ENCODE assay signal across 1 cellular context in the genomic region with DNA sequence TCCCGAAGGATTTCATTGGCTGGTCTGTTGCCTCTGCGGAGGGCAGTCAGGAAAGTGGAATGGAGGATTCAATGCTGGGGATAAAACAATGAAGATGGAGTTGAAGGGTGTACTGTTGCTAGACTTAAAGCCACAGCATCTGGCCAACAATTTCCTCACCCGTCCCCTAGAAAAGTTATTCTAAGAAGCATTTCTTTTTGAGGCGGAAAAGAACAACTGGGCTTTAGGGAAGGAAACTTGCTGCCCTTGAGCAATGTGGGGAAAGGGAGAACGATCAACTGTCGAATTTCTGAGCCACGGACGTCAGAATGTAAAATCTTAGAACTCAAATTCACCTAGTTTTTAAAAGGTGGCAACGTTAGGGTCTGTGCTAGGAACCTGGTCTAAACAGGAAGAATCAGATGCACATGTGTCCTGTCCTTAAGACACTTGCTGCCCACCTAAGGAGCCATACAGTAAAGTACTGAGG.
TF ChIP-seq lines count a peak whose summit lies in the region.

No MANE protein-coding gene starts in this region.

TF ChIP-seq in HepG2, 621 proteins besides CTCF, POLR2A, EP300 and RAD21 (continued from another document and continues in another):
- TF ChIP-seq ZNF777 (CRISPR knock-in tag; IDR thresholded peaks at IDR 0.05): no peak
- TF ChIP-seq NONO (IDR thresholded peaks at IDR 0.05): no peak
- TF ChIP-seq NONO (CRISPR knock-in tag; conservative IDR thresholded peaks at IDR 0.05): no peak
- TF ChIP-seq ZNF33A (CRISPR knock-in tag; IDR thresholded peaks at IDR 0.05; ENCODE audit: borderline replicate concordance): no peak
- TF ChIP-seq MAF1 (CRISPR knock-in tag; IDR thresholded peaks at IDR 0.05; ENCODE audit: borderline replicate concordance): no peak
- TF ChIP-seq NFKBIZ (CRISPR knock-in tag; IDR thresholded peaks at IDR 0.05): 0 out of 2 replicates have a peak, but pooled peaks have one; percentile 65
- TF ChIP-seq KDM1A (CRISPR knock-in tag; IDR thresholded peaks at IDR 0.05): 0 out of 2 replicates have a peak, but pooled peaks have one; percentile 14
- no peak for TF ChIP-seq CEBPZ (IDR thresholded peaks at IDR 0.05; ENCODE audit: low read length)
- TF ChIP-seq ZNF10 (CRISPR knock-in tag; IDR thresholded peaks at IDR 0.05; ENCODE audit: borderline replicate concordance, low read depth): no peak
- TF ChIP-seq RBM22 (optimal IDR thresholded peaks at IDR 0.05; ENCODE audit: low read length): no peak
- no peak for TF ChIP-seq STAT5B (CRISPR knock-in tag; IDR thresholded peaks at IDR 0.05)
- no peak for TF ChIP-seq PRDM15 (CRISPR knock-in tag; IDR thresholded peaks at IDR 0.05)
- no peak for TF ChIP-seq ZNF331 (CRISPR knock-in tag; IDR thresholded peaks at IDR 0.05)
- 0 out of 2 replicates have a peak, but pooled peaks have one; percentile 14 for TF ChIP-seq ZNF431 (CRISPR knock-in tag; IDR thresholded peaks at IDR 0.05; ENCODE audit: borderline replicate concordance, low read depth)
- 0 out of 2 replicates have a peak, but pooled peaks have one; percentile 36 for TF ChIP-seq KDM4B (CRISPR knock-in tag; IDR thresholded peaks at IDR 0.05)
- no peak for TF ChIP-seq ZNF724P (CRISPR knock-in tag; IDR thresholded peaks at IDR 0.05; ENCODE audit: borderline replicate concordance)
- no peak for TF ChIP-seq ZEB1 (IDR thresholded peaks at IDR 0.05; ENCODE audit: insufficient replicate concordance, low read depth)
- TF ChIP-seq FOXO1 (CRISPR knock-in tag; IDR thresholded peaks at IDR 0.05): no peak
- TF ChIP-seq ZNF382 (CRISPR knock-in tag; IDR thresholded peaks at IDR 0.05; ENCODE audit: borderline replicate concordance): no peak
- TF ChIP-seq HNRNPK (IDR thresholded peaks at IDR 0.05; ENCODE audit: low read depth, low read length, poor library complexity, severe bottlenecking): no peak
- no peak for TF ChIP-seq XBP1 (CRISPR knock-in tag; IDR thresholded peaks at IDR 0.05)
- no peak for TF ChIP-seq ZNF564 (CRISPR knock-in tag; IDR thresholded peaks at IDR 0.05)
- TF ChIP-seq ZNF543 (CRISPR knock-in tag; IDR thresholded peaks at IDR 0.05): no peak
- no peak for TF ChIP-seq SOX6 (IDR thresholded peaks at IDR 0.05)
- TF ChIP-seq SOX6 (CRISPR knock-in tag; IDR thresholded peaks at IDR 0.05): 0 out of 2 replicates have a peak, but pooled peaks have one; percentile 2
- TF ChIP-seq HMG20A (CRISPR knock-in tag; IDR thresholded peaks at IDR 0.05; ENCODE audit: borderline replicate concordance): no peak
- no peak for TF ChIP-seq NFE2L2 (IDR thresholded peaks at IDR 0.05; ENCODE audit: low read length)
- TF ChIP-seq, protein P1, sequence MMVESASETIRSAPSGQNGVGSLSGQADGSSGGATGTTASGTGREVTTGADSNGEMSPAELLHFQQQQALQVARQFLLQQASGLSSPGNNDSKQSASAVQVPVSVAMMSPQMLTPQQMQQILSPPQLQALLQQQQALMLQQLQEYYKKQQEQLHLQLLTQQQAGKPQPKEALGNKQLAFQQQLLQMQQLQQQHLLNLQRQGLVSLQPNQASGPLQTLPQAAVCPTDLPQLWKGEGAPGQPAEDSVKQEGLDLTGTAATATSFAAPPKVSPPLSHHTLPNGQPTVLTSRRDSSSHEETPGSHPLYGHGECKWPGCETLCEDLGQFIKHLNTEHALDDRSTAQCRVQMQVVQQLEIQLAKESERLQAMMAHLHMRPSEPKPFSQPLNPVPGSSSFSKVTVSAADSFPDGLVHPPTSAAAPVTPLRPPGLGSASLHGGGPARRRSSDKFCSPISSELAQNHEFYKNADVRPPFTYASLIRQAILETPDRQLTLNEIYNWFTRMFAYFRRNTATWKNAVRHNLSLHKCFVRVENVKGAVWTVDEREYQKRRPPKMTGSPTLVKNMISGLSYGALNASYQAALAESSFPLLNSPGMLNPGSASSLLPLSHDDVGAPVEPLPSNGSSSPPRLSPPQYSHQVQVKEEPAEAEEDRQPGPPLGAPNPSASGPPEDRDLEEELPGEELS (CRISPR knock-in tag; IDR thresholded peaks at IDR 0.05): no peak
- TF ChIP-seq ZNF780A (CRISPR knock-in tag; IDR thresholded peaks at IDR 0.05): no peak
- TF ChIP-seq KLF9 (CRISPR knock-in tag; IDR thresholded peaks at IDR 0.05; ENCODE audit: low read depth): no peak
- 0 out of 2 replicates have a peak, but pooled peaks have one; percentile 29 for TF ChIP-seq ZNF234 (CRISPR knock-in tag; conservative IDR thresholded peaks at IDR 0.05)
- TF ChIP-seq RFXANK (CRISPR knock-in tag; IDR thresholded peaks at IDR 0.05): peak; percentile 49; the same call in 1 of the 2 replicates
- TF ChIP-seq ZNF749 (CRISPR knock-in tag; IDR thresholded peaks at IDR 0.05; ENCODE audit: borderline replicate concordance): no peak
- no peak for TF ChIP-seq MBD4 (IDR thresholded peaks at IDR 0.05; ENCODE audit: borderline replicate concordance, low read length)
- TF ChIP-seq RBAK (CRISPR knock-in tag; IDR thresholded peaks at IDR 0.05): no peak
- TF ChIP-seq ZSCAN9 (CRISPR knock-in tag; IDR thresholded peaks at IDR 0.05; ENCODE audit: borderline replicate concordance): no peak
- TF ChIP-seq FOXA1 (IDR thresholded peaks at IDR 0.05): no peak
- TF ChIP-seq FOXA1 (CRISPR knock-in tag; IDR thresholded peaks at IDR 0.05): no peak
- TF ChIP-seq KLF16 (CRISPR knock-in tag; IDR thresholded peaks at IDR 0.05): no peak
- no peak for TF ChIP-seq NCOA2 (CRISPR knock-in tag; IDR thresholded peaks at IDR 0.05)
- peak; percentile 23; the same call in 1 of the 2 replicates for TF ChIP-seq ZNF607 (CRISPR knock-in tag; IDR thresholded peaks at IDR 0.05; ENCODE audit: borderline replicate concordance)
- TF ChIP-seq ZNF83 (CRISPR knock-in tag; IDR thresholded peaks at IDR 0.05; ENCODE audit: borderline replicate concordance): no peak
- peak; percentile 25; the same call in 1 of the 2 replicates for TF ChIP-seq ZBTB25 (CRISPR knock-in tag; IDR thresholded peaks at IDR 0.05)
- no peak for TF ChIP-seq ZBTB46 (CRISPR knock-in tag; IDR thresholded peaks at IDR 0.05; ENCODE audit: borderline replicate concordance)
- peak; percentile 74 for TF ChIP-seq DRAP1 (CRISPR knock-in tag; IDR thresholded peaks at IDR 0.05)
- peak; percentile 27 for TF ChIP-seq XRCC5 (optimal IDR thresholded peaks at IDR 0.05; ENCODE audit: low read length)
- TF ChIP-seq KLF15 (CRISPR knock-in tag; IDR thresholded peaks at IDR 0.05; ENCODE audit: borderline replicate concordance): peak; percentile 99; the same call in 1 of the 2 replicates
- TF ChIP-seq MZF1 (CRISPR knock-in tag; IDR thresholded peaks at IDR 0.05; ENCODE audit: borderline replicate concordance): 0 out of 2 replicates have a peak, but pooled peaks have one; percentile 14
- TF ChIP-seq ZNF678 (CRISPR knock-in tag; IDR thresholded peaks at IDR 0.05): no peak
- no peak for TF ChIP-seq REXO4 (CRISPR knock-in tag; IDR thresholded peaks at IDR 0.05; ENCODE audit: borderline replicate concordance)
- peak; percentile 49; the same call in 1 of the 2 replicates for TF ChIP-seq SP2 (CRISPR knock-in tag; IDR thresholded peaks at IDR 0.05)
- TF ChIP-seq ZNF207 (IDR thresholded peaks at IDR 0.05; ENCODE audit: borderline replicate concordance): no peak
- TF ChIP-seq SALL2 (CRISPR knock-in tag; IDR thresholded peaks at IDR 0.05): no peak
- TF ChIP-seq HNF1B (CRISPR knock-in tag; IDR thresholded peaks at IDR 0.05): 0 out of 2 replicates have a peak, but pooled peaks have one; percentile 1
- no peak for TF ChIP-seq ZNF160 (CRISPR knock-in tag; IDR thresholded peaks at IDR 0.05)
